Comparison of ENCODE assay signal across 7 cellular contexts in the genomic region with DNA sequence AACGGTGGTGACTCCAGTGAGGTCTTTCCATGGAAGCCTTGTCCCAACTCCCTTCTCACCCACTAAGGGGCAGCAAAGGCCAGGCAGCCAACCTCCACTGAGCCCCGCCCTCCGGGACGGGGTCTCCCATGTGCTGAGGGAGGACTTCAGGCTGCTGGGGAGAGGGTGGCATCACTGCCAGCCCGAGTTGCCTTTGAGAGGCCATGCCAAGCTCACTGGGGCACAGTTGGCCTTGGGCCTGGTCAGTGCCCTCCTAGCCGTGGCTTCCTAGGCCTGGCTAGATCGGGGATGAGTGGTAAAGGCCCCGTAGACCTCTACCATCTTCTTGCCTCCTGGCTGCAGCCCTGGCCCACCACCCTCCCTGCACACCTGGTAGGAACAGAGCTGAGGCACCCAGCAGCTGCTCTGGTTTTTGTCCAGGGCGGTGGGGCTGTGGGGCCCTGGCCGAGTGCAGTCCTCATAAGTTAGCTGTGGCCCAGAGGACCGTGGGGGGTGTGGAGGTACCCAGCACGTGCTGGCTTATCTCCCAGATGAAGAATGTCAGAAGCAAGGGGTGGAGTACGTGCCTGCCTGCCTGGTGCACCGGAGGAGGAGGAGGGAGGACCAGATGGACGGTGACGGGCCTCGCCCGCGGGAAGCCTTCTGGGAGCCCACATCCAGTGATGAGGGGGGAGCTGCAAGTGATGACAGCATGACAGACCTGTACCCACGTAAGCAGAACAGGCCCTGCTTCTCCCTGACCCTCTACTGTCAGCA. TPM values are rescaled to one million over a fixed set of nuclear protein-coding genes. Genes with fewer than 3 reads are reported as not detected.
A peak's percentile ranks its signal among the peaks of the same experiment; 100 is the strongest.
DNase-seq lines count a peak whose midpoint lies in the region; ATAC-seq and TF ChIP-seq lines count a peak whose summit lies in the region.
"Had no signal": no experiment of that assay in that cellular context is flagged by ENCODE, and none has a peak within 500 bp of the region (broad histone marks: within the 10 kb centered on the region; RNA-seq: fewer than 3 reads in every experiment).

No MANE protein-coding gene starts in this region.

- DNase-seq in stimulated activated CD4-positive, alpha-beta T cell treated with anti-CD3 and anti-CD28 coated beads, Interleukin-4, amount 100 ng/mL, for 24 hours: peak; percentile 38
- DNase-seq in stimulated activated CD4-positive, alpha-beta T cell treated with anti-CD3 and anti-CD28 coated beads, Interleukin-15, amount 100 ng/mL, for 24 hours: no peak
- peak; percentile 73 for DNase-seq in cerebellar cortex (ENCODE audit: low spot score)
- DNase-seq in upper lobe of right lung: no peak

- H3K9me3 ChIP-seq in upper lobe of right lung: no peaks in the 10 kb centered on the region
- H3K9me3 ChIP-seq: thoracic aorta had no signal

- H3K4me3 ChIP-seq in upper lobe of right lung: no peak overlapping the region
- H3K4me3 ChIP-seq: thoracic aorta had no signal

- peaks cover 18% of the 10 kb centered on the region for H3K4me1 ChIP-seq in upper lobe of right lung

- no peak for ATAC-seq in upper lobe of right lung
- ATAC-seq in HG03159 (IDR thresholded peaks at IDR 0.05; ENCODE audit: unreplicated experiment): no peak
- ATAC-seq in GM18909 (IDR thresholded peaks at IDR 0.05; ENCODE audit: poor library complexity, unreplicated experiment): no peak

- H3K27me3 ChIP-seq in upper lobe of right lung: no peaks in the 10 kb centered on the region

- H3K36me3 ChIP-seq in upper lobe of right lung: peaks cover 53% of the 10 kb centered on the region

- intact Hi-C loops in upper lobe of right lung (cut with DNase I): no loop called here

- TF ChIP-seq CTCF in upper lobe of right lung (IDR thresholded peaks at IDR 0.05): peak; percentile 19

- H3K27ac ChIP-seq in upper lobe of right lung: no peak overlapping the region
- H3K27ac ChIP-seq: thoracic aorta had no signal

RNA-seq across cellular contexts. Expression of gene SURF2, which starts 3.2 kb away (rescaled TPM):
- total RNA-seq in upper lobe of right lung: 12.0 TPM

RNA-seq across cellular contexts. Expression of gene SURF1, which starts 3.3 kb away (rescaled TPM):
- 43.9 TPM for total RNA-seq in upper lobe of right lung

RNA-seq across cellular contexts. Expression of gene RPL7A, which starts 11.6 kb away (rescaled TPM):
- total RNA-seq in upper lobe of right lung: 1,380 TPM

RNA-seq across cellular contexts. Expression of gene MED22, which starts 11.7 kb away (rescaled TPM):
- 25.8 TPM for total RNA-seq in upper lobe of right lung

RNA-seq across cellular contexts. Expression of gene SURF4, which starts 16.3 kb away (rescaled TPM):
- 142 TPM for total RNA-seq in upper lobe of right lung

Comparison
In these comparisons a context has a peak if more than half of its experiments do, and no peak if none do; other contexts are left out.
1. DNase-seq: peak in stimulated activated CD4-positive, alpha-beta T cell treated with anti-CD3 and anti-CD28 coated beads, Interleukin-4, amount 100 ng/mL, for 24 hours (single experiment) and cerebellar cortex (single experiment); none in stimulated activated CD4-positive, alpha-beta T cell treated with anti-CD3 and anti-CD28 coated beads, Interleukin-15, amount 100 ng/mL, for 24 hours (single experiment) and upper lobe of right lung (single experiment).